9 cellular contexts compared by ENCODE assay signal in the genomic region with DNA sequence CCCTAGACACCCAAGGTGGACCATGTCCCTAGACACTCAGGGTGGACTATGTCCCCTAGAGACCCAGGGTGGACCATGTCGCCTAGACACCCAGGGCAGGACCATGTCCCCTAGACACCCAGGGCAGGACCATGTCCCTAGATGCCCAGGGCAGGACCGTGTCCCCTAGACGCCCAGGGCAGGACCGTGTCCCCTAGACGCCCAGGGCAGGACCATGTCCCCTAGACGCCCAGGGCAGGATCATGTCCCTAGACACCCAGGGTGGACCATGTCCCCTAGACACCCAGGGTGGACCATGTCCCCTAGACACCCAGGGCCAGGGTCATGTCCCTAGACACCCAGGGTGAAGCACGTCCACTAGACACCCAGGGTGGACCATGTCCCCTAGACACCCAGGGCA. TPM values are rescaled to one million over a fixed set of nuclear protein-coding genes. Genes with fewer than 3 reads are reported as not detected.
"Had no signal": no experiment of that assay in that cellular context is flagged by ENCODE, and none has a peak within 500 bp of the region (broad histone marks: within the 10 kb centered on the region; RNA-seq: fewer than 3 reads in every experiment).

No MANE protein-coding gene starts in this region.

RNA-seq across cellular contexts. Expression of a gene that starts 3.2 kb away (rescaled TPM):
- total RNA-seq: natural killer cell treated with Interleukin-12 subunit alpha and Interleukin-12 subunit beta and Interleukin-15 and Interleukin-18, amount 100 ng/mL, for 72 hours; osteocyte had no signal
- polyA plus RNA-seq: neural cell had no signal

RNA-seq across cellular contexts. Expression of a gene that starts 13.3 kb away (rescaled TPM):
- total RNA-seq: left colon; lung microvascular endothelial cell; mesenteric fat pad; natural killer cell treated with Interleukin-12 subunit alpha and Interleukin-12 subunit beta and Interleukin-15 and Interleukin-18, amount 100 ng/mL, for 72 hours; osteocyte; skeletal muscle tissue had no signal
- polyA plus RNA-seq: keratinocyte; naive thymus-derived CD4-positive, alpha-beta T cell; neural cell had no signal
